ENCODE assay signal across 24 cellular contexts in the genomic region with DNA sequence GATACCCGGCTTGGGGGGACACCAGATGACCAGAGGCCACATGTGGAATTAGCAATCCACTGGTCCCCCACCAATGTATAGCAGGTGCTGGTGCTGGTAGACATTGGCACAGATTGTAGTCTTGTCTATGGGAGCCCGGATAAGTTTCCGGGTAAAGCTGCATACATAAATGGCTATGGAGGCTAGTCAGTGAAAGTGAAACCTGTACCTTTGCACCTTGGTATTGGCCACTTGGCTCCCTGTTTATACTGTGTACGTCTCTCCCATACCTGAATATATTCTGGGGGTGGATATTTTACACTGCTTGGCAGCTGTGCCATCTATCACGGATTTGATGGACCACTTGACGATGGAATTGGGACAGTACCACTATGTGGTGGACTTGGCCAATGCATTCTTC.
"Had no signal": no experiment of that assay in that cellular context is flagged by ENCODE, and none has a peak within 500 bp of the region (broad histone marks: within the 10 kb centered on the region; RNA-seq: fewer than 3 reads in every experiment).

No MANE protein-coding gene starts in this region.

- H3K9me3 ChIP-seq: colonic mucosa, esophagus squamous epithelium, gastrocnemius medialis, heart right ventricle, lower lobe of right lung had no signal

- ATAC-seq: effector memory CD8-positive, alpha-beta T cell; esophagus mucosa; gastrocnemius medialis; left cardiac atrium; left lobe of liver; lower lobe of right lung had no signal

- H3K4me3 ChIP-seq: colonic mucosa, esophagus squamous epithelium, gastrocnemius medialis, heart right ventricle, lower lobe of right lung had no signal

- H3K27ac ChIP-seq: colonic mucosa, epithelial cell of prostate, esophagus squamous epithelium, gastrocnemius medialis, lower lobe of right lung had no signal

- H3K4me1 ChIP-seq: colonic mucosa had no signal

- DNase-seq: colonic mucosa; cortex of kidney; effector CD8-positive, alpha-beta T cell; effector memory CD8-positive, alpha-beta T cell; endodermal cell; erythroblast; esophagus squamous epithelium; foreskin fibroblast; foreskin melanocyte; gastrocnemius medialis; glutamatergic neuron; head of caudate nucleus; heart right ventricle; hippocampal formation; left cardiac atrium; left ventricle myocardium superior; lower lobe of right lung; mesenchymal stem cell had no signal

- FAIRE-seq: endometrium, islet of Langerhans, keratinocyte had no signal

- H3K36me3 ChIP-seq: colonic mucosa, esophagus squamous epithelium, gastrocnemius medialis, heart right ventricle, lower lobe of right lung had no signal

- H3K27me3 ChIP-seq: colonic mucosa, gastrocnemius medialis had no signal
